17 cellular contexts compared by ENCODE assay signal in the genomic region with DNA sequence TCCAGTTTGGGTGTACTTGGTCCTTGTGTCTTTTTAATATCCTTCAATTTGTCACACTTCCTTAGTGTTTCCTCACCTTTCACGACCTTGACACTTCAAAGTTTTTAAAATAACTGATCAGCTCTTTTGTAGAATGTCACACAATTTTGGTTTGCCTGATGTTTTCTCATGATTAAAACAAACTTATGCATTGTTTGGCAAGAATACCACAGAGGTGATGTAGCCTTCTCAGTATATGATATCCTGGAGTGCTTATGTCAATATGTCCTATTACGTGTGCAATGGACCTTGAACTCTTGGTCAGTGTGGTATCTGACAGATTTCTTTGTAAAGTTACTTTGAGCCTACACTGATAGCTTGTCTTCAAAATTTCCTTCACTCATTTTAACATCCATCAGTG.
DNase-seq lines count a peak whose midpoint lies in the region; ATAC-seq, FAIRE-seq and TF ChIP-seq lines count a peak whose summit lies in the region.
"Had no signal": no experiment of that assay in that cellular context is flagged by ENCODE, and none has a peak within 500 bp of the region (broad histone marks: within the 10 kb centered on the region; RNA-seq: fewer than 3 reads in every experiment).

No MANE protein-coding gene starts in this region.

- no peaks in the 10 kb centered on the region for H3F3A ChIP-seq in PC-3 (ENCODE audit: low read length, unreplicated experiment)

- H3K9ac ChIP-seq in PC-3 (ENCODE audit: low read length) (no peak overlapping the region), liver (ENCODE audit: low read depth in 1 of 2, low read length in 2 of 2) (no peak overlapping the region)

- H3K79me2 ChIP-seq in PC-3 (ENCODE audit: low read length) = no peaks in the 10 kb centered on the region

- H3K4me3 ChIP-seq in GM12865 (ENCODE audit: low read depth, low read length) (no peak overlapping the region), PC-3 (ENCODE audit: low read length) (no peak overlapping the region), liver (ENCODE audit: low read depth in 1 of 3, low read length in 3 of 3) (no peak overlapping the region)
- H3K4me3 ChIP-seq: GM23338, PC-9 had no signal

- peak; percentile 29 for DNase-seq in GM12865 (ENCODE audit: low read depth)
- peak; percentile 10 for DNase-seq in PC-3
- no peak for DNase-seq in activated CD4-positive, alpha-beta T cell treated with anti-CD3 and anti-CD28 coated beads for 1 hour
- no peak for DNase-seq in urothelium cell line (ENCODE audit: low spot score)
- DNase-seq in GM10266 (ENCODE audit: extremely low spot score) = no peak
- DNase-seq: ACHN; CD4-positive, CD25-positive, alpha-beta regulatory T cell; Karpas-422; NCI-H2029; NCI-H524 treated with DMSO at 0.1 percent for 48 hours; PC-9; T-cell had no signal

- TF ChIP-seq CTCF in 22Rv1 (IDR thresholded peaks at IDR 0.05) (no peak), GM12865 (IDR thresholded peaks at IDR 0.05; ENCODE audit: insufficient read depth, low read depth, low read length, missing control alignments) (no peak), PC-3 (conservative IDR thresholded peaks at IDR 0.05; ENCODE audit: low read depth, low read length) (no peak), liver (IDR thresholded peaks at IDR 0.05; ENCODE audit: low read depth, low read length, missing input control) (no peak), GM10266 (IDR thresholded peaks at IDR 0.05; ENCODE audit: control insufficient read depth, insufficient read depth, low read depth, missing control alignments) (no peak)

- H2AFZ ChIP-seq in PC-3 (ENCODE audit: low read length) = no peak overlapping the region
- H2AFZ ChIP-seq: GM23338, PC-9 had no signal

- ATAC-seq in PC-3 (no peak), HG03469 (IDR thresholded peaks at IDR 0.05; ENCODE audit: unreplicated experiment) (no peak)
- ATAC-seq: GM23338, T-cell had no signal

- POLR2A ChIA-PET in PC-3 (lab: Charles Lee; ENCODE audit: unreplicated experiment) = no interaction called here

- CTCF ChIA-PET in PC-3 (lab: Charles Lee) = no interaction called here

- intact Hi-C loops in PC-3 (cut with micrococcal nuclease) = no loop called here

- WGBS in liver = 29% methylated on average over 2 of the region's 2 CpGs

- no peak overlapping the region for H3K4me2 ChIP-seq in PC-3 (ENCODE audit: low read length)
- H3K4me2 ChIP-seq: GM23338, PC-9 had no signal

- H3K9me2 ChIP-seq in PC-3 (replicated peaks; ENCODE audit: low read length) = no peaks in the 10 kb centered on the region

- H3K27ac ChIP-seq in 22Rv1 (peak overlapping the region; percentile 62), PC-3 (ENCODE audit: low read length) (no peak overlapping the region), liver (ENCODE audit: low read depth in 1 of 2, low read length in 2 of 2) (no peak overlapping the region)
- H3K27ac ChIP-seq: PC-9 had no signal

- H3K36me3 ChIP-seq in PC-3 (ENCODE audit: low read depth, low read length) (no peaks in the 10 kb centered on the region), liver (ENCODE audit: control insufficient read depth in 4 of 4, insufficient read depth in 3 of 4, low read depth in 1 of 4, low read length in 3 of 4) (no peaks in the 10 kb centered on the region)

- FAIRE-seq in urothelium cell line (lab: Jason Lieb, UNC) = no peak
- FAIRE-seq: GM19239 had no signal

- peaks cover 29% of the 10 kb centered on the region for H3K27me3 ChIP-seq in PC-3 (ENCODE audit: low read length)
- H3K27me3 ChIP-seq in liver (ENCODE audit: control insufficient read depth in 4 of 4, insufficient read depth in 4 of 4, low read length in 3 of 4) = no peaks in the 10 kb centered on the region

- H3K4me1 ChIP-seq in PC-3 (ENCODE audit: insufficient read depth, low read length) (no peaks in the 10 kb centered on the region), liver (ENCODE audit: control insufficient read depth in 4 of 4, insufficient read depth in 4 of 4, low read length in 3 of 4) (no peaks in the 10 kb centered on the region)

- H3K9me3 ChIP-seq in PC-3 (ENCODE audit: low read length) = no peaks in the 10 kb centered on the region
- H3K9me3 ChIP-seq in liver (ENCODE audit: control insufficient read depth in 4 of 4, low read length in 3 of 4) = no peaks in the 10 kb centered on the region

- BruUV-seq in PC-3 (replicated peaks; lab: Mats Ljungman, UMichigan) = no TSS peak

- H4K20me1 ChIP-seq in PC-3 (ENCODE audit: low read length) = no peaks in the 10 kb centered on the region

- no peak for TF ChIP-seq RAD21 in liver (IDR thresholded peaks at IDR 0.05)

TF ChIP-seq in liver, 16 proteins besides CTCF, POLR2A, EP300 and RAD21:
- no peak for TF ChIP-seq GABPA (IDR thresholded peaks at IDR 0.05 in 1 of 2, conservative IDR thresholded peaks at IDR 0.05 in 1 of 2)
- TF ChIP-seq, protein P1, sequence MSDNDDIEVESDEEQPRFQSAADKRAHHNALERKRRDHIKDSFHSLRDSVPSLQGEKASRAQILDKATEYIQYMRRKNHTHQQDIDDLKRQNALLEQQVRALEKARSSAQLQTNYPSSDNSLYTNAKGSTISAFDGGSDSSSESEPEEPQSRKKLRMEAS (IDR thresholded peaks at IDR 0.05) = no peak
- peak in 1 of 2 donors; percentile 9 for TF ChIP-seq RXRA (IDR thresholded peaks at IDR 0.05)
- no peak for TF ChIP-seq YY1 (IDR thresholded peaks at IDR 0.05)
- TF ChIP-seq SP1 (IDR thresholded peaks at IDR 0.05) = peak; percentile 72
- TF ChIP-seq, protein P2, sequence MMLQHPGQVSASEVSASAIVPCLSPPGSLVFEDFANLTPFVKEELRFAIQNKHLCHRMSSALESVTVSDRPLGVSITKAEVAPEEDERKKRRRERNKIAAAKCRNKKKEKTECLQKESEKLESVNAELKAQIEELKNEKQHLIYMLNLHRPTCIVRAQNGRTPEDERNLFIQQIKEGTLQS (IDR thresholded peaks at IDR 0.05) = no peak
- no peak for TF ChIP-seq NR2F2 (IDR thresholded peaks at IDR 0.05)
- peak; percentile 25 for TF ChIP-seq FOXA1 (IDR thresholded peaks at IDR 0.05)
- TF ChIP-seq TAF1 (conservative IDR thresholded peaks at IDR 0.05) = no peak
- no peak for TF ChIP-seq EGR1 (IDR thresholded peaks at IDR 0.05; ENCODE audit: low read depth in 2 of 2)
- TF ChIP-seq, protein P3, sequence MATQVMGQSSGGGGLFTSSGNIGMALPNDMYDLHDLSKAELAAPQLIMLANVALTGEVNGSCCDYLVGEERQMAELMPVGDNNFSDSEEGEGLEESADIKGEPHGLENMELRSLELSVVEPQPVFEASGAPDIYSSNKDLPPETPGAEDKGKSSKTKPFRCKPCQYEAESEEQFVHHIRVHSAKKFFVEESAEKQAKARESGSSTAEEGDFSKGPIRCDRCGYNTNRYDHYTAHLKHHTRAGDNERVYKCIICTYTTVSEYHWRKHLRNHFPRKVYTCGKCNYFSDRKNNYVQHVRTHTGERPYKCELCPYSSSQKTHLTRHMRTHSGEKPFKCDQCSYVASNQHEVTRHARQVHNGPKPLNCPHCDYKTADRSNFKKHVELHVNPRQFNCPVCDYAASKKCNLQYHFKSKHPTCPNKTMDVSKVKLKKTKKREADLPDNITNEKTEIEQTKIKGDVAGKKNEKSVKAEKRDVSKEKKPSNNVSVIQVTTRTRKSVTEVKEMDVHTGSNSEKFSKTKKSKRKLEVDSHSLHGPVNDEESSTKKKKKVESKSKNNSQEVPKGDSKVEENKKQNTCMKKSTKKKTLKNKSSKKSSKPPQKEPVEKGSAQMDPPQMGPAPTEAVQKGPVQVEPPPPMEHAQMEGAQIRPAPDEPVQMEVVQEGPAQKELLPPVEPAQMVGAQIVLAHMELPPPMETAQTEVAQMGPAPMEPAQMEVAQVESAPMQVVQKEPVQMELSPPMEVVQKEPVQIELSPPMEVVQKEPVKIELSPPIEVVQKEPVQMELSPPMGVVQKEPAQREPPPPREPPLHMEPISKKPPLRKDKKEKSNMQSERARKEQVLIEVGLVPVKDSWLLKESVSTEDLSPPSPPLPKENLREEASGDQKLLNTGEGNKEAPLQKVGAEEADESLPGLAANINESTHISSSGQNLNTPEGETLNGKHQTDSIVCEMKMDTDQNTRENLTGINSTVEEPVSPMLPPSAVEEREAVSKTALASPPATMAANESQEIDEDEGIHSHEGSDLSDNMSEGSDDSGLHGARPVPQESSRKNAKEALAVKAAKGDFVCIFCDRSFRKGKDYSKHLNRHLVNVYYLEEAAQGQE (IDR thresholded peaks at IDR 0.05) = no peak
- TF ChIP-seq, protein P4, sequence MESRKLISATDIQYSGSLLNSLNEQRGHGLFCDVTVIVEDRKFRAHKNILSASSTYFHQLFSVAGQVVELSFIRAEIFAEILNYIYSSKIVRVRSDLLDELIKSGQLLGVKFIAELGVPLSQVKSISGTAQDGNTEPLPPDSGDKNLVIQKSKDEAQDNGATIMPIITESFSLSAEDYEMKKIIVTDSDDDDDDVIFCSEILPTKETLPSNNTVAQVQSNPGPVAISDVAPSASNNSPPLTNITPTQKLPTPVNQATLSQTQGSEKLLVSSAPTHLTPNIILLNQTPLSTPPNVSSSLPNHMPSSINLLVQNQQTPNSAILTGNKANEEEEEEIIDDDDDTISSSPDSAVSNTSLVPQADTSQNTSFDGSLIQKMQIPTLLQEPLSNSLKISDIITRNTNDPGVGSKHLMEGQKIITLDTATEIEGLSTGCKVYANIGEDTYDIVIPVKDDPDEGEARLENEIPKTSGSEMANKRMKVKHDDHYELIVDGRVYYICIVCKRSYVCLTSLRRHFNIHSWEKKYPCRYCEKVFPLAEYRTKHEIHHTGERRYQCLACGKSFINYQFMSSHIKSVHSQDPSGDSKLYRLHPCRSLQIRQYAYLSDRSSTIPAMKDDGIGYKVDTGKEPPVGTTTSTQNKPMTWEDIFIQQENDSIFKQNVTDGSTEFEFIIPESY (IDR thresholded peaks at IDR 0.05) = no peak
- peak; percentile 90 for TF ChIP-seq FOXA2 (IDR thresholded peaks at IDR 0.05)
- TF ChIP-seq JUND (IDR thresholded peaks at IDR 0.05) = peak; percentile 10 to 20
- peak; percentile 82 to 87 for TF ChIP-seq HNF4A (conservative IDR thresholded peaks at IDR 0.05)
- peak; percentile 52 for TF ChIP-seq HNF4G (IDR thresholded peaks at IDR 0.05)

Comparison
In these comparisons a context has a peak if more than half of its experiments do, and no peak if none do; other contexts are left out.
1. DNase-seq: peak in GM12865 (single experiment) and PC-3 (single experiment); none in activated CD4-positive, alpha-beta T cell treated with anti-CD3 and anti-CD28 coated beads for 1 hour (single experiment), urothelium cell line (single experiment) and GM10266 (single experiment).